Comparison of ENCODE assay signal across 23 cellular contexts in genomic region chr5:142660196-142660595, GRCh38. TPM values are rescaled to one million over a fixed set of nuclear protein-coding genes. Genes with fewer than 3 reads are reported as not detected.
"Had no signal": no experiment of that assay in that cellular context is flagged by ENCODE, and none has a peak within 500 bp of the region (broad histone marks: within the 10 kb centered on the region; RNA-seq: fewer than 3 reads in every experiment).

No MANE protein-coding gene starts in this region.

- DNase-seq: activated B cell treated with CpG ODN at 0.5 μM for 24 hours; activated CD4-positive, alpha-beta memory T cell treated with anti-CD3 and anti-CD28 coated beads for 36 hours; activated CD4-positive, alpha-beta T cell treated with anti-CD3 and anti-CD28 coated beads for 4 hours; activated naive CD4-positive, alpha-beta T cell treated with anti-CD3 and anti-CD28 coated beads for 36 hours; activated naive CD8-positive, alpha-beta T cell treated with anti-CD3 and anti-CD28 coated beads, Interleukin-2, amount 10 ng/mL, durations not matched to agents 7 days and 5 days; activated T-cell treated with anti-CD3 and anti-CD28 coated beads, Interleukin-2, amount 50 U/mL, for 48 hours; brain microvascular endothelial cell; colonic mucosa; endodermal cell; heart left ventricle; left cardiac atrium; mesendoderm; mucosa of descending colon; occipital lobe; right lobe of liver; small intestine; stimulated activated CD4-positive, alpha-beta T cell treated with anti-CD3 and anti-CD28 coated beads, Interleukin-15, amount 100 ng/mL, for 24 hours; stimulated activated naive B cell treated with anti-CD40 and anti-IgM and Interleukin-4, amounts not matched to agents 10 μg/mL and 1 μg/mL and 100 μg/mL, for 72 hours; T-helper 1 cell; tibial artery; uterus had no signal

- H3K4me3 ChIP-seq: colonic mucosa, heart left ventricle, mucosa of descending colon, right lobe of liver, tibial artery, uterus had no signal

- H3K36me3 Mint-ChIP-seq: activated CD4-positive, alpha-beta memory T cell treated with anti-CD3 and anti-CD28 coated beads for 36 hours; activated naive CD8-positive, alpha-beta T cell treated with anti-CD3 and anti-CD28 coated beads, Interleukin-2, amount 10 ng/mL, durations not matched to agents 7 days and 5 days; stimulated activated naive B cell treated with anti-CD40 and anti-IgM and Interleukin-4, amounts not matched to agents 10 μg/mL and 1 μg/mL and 100 μg/mL, for 72 hours had no signal

- H3K4me1 ChIP-seq: right lobe of liver, uterus had no signal

- H3K4me3 Mint-ChIP-seq: activated B cell treated with CpG ODN at 0.5 μM for 24 hours; activated CD4-positive, alpha-beta memory T cell treated with anti-CD3 and anti-CD28 coated beads for 36 hours; activated naive CD4-positive, alpha-beta T cell treated with anti-CD3 and anti-CD28 coated beads for 36 hours; activated naive CD8-positive, alpha-beta T cell treated with anti-CD3 and anti-CD28 coated beads, Interleukin-2, amount 10 ng/mL, durations not matched to agents 7 days and 5 days; central memory CD8-positive, alpha-beta T cell; endodermal cell; stimulated activated naive B cell treated with anti-CD40 and anti-IgM and Interleukin-4, amounts not matched to agents 10 μg/mL and 1 μg/mL and 100 μg/mL, for 72 hours had no signal

- H3K27ac ChIP-seq: brain microvascular endothelial cell, colonic mucosa, right lobe of liver had no signal

- H3K9me3 ChIP-seq: colonic mucosa, heart left ventricle, mucosa of descending colon, right lobe of liver, tibial artery, uterus had no signal

- H3K27ac Mint-ChIP-seq: activated B cell treated with CpG ODN at 0.5 μM for 24 hours; activated CD4-positive, alpha-beta memory T cell treated with anti-CD3 and anti-CD28 coated beads for 36 hours; activated naive CD4-positive, alpha-beta T cell treated with anti-CD3 and anti-CD28 coated beads for 36 hours; activated naive CD8-positive, alpha-beta T cell treated with anti-CD3 and anti-CD28 coated beads, Interleukin-2, amount 10 ng/mL, durations not matched to agents 7 days and 5 days; endodermal cell; stimulated activated naive B cell treated with anti-CD40 and anti-IgM and Interleukin-4, amounts not matched to agents 10 μg/mL and 1 μg/mL and 100 μg/mL, for 72 hours had no signal

- H3K36me3 ChIP-seq: brain microvascular endothelial cell, colonic mucosa, right lobe of liver, tibial artery, uterus had no signal

- H3K9me3 Mint-ChIP-seq: activated CD4-positive, alpha-beta memory T cell treated with anti-CD3 and anti-CD28 coated beads for 36 hours; activated naive CD4-positive, alpha-beta T cell treated with anti-CD3 and anti-CD28 coated beads for 36 hours; activated naive CD8-positive, alpha-beta T cell treated with anti-CD3 and anti-CD28 coated beads, Interleukin-2, amount 10 ng/mL, durations not matched to agents 7 days and 5 days; central memory CD8-positive, alpha-beta T cell; endodermal cell; stimulated activated naive B cell treated with anti-CD40 and anti-IgM and Interleukin-4, amounts not matched to agents 10 μg/mL and 1 μg/mL and 100 μg/mL, for 72 hours had no signal

- H3K27me3 ChIP-seq: brain microvascular endothelial cell, colonic mucosa, heart left ventricle, right lobe of liver, tibial artery, uterus had no signal

- H3K4me1 Mint-ChIP-seq: activated B cell treated with CpG ODN at 0.5 μM for 24 hours; activated naive CD8-positive, alpha-beta T cell treated with anti-CD3 and anti-CD28 coated beads, Interleukin-2, amount 10 ng/mL, durations not matched to agents 7 days and 5 days; central memory CD8-positive, alpha-beta T cell; stimulated activated naive B cell treated with anti-CD40 and anti-IgM and Interleukin-4, amounts not matched to agents 10 μg/mL and 1 μg/mL and 100 μg/mL, for 72 hours had no signal

- ATAC-seq: mucosa of descending colon; right lobe of liver; stimulated activated naive B cell treated with anti-CD40 and anti-IgM and Interleukin-4, amounts not matched to agents 10 μg/mL and 1 μg/mL and 100 μg/mL, for 72 hours had no signal

RNA-seq across cellular contexts. Expression of gene FGF1, which starts 25.7 kb away (rescaled TPM):
- total RNA-seq: activated B cell treated with CpG ODN at 0.5 μM for 24 hours; activated CD4-positive, alpha-beta memory T cell treated with anti-CD3 and anti-CD28 coated beads for 36 hours; activated naive CD4-positive, alpha-beta T cell treated with anti-CD3 and anti-CD28 coated beads for 36 hours; activated naive CD8-positive, alpha-beta T cell treated with anti-CD3 and anti-CD28 coated beads, Interleukin-2, amount 10 ng/mL, durations not matched to agents 7 days and 5 days had no signal
- polyA plus RNA-seq: neural cell had no signal
